In the genomic region with DNA sequence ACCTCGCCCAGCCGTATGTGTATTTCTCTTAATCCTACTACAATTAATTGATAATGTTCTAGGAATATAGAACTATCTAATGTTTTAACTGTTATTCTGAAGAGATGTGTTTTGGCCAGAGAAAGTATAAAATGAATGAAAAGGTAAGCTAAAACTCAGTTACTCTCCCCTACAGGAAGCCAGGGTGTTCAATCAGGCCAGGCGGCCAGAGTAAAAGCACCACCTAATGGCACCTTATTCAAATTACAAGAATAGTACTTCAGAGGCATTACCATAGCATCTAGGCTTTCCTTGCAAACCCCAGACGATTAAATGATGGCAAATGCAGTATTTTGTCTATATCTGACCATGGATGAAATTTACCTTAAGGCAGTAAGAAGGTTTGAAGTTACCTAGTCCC, we compare ENCODE assay signal across 10 cellular contexts. TPM values are rescaled to one million over a fixed set of nuclear protein-coding genes. Genes with fewer than 3 reads are reported as not detected.
A peak's percentile ranks its signal among the peaks of the same experiment; 100 is the strongest.
DNase-seq lines count a peak whose midpoint lies in the region; ATAC-seq, FAIRE-seq and TF ChIP-seq lines count a peak whose summit lies in the region.
"Had no signal": no experiment of that assay in that cellular context is flagged by ENCODE, and none has a peak within 500 bp of the region (broad histone marks: within the 10 kb centered on the region; RNA-seq: fewer than 3 reads in every experiment).

No MANE protein-coding gene starts in this region.

- no peaks in the 10 kb centered on the region for H3K36me3 Mint-ChIP-seq in endothelial cell (ENCODE audit: low read depth, unreplicated experiment)

- peak; percentile 54 for TF ChIP-seq CTCF in GM12864 (IDR thresholded peaks at IDR 0.05; ENCODE audit: low read depth, low read length, missing control alignments)
- peak; percentile 31; the same call in 1 of the 2 replicates for TF ChIP-seq CTCF in VCaP (conservative IDR thresholded peaks at IDR 0.05)
- TF ChIP-seq CTCF in endothelial cell (IDR thresholded peaks at IDR 0.05; ENCODE audit: unreplicated experiment): no peak

- intact Hi-C loops in left colon (cut with DNase I, micrococcal nuclease) (no loop called here), left cardiac atrium (cut with DNase I) (no loop called here)

- DNase-seq in GM12864 (ENCODE audit: low read depth) (peak; percentile 51), HTR-8/SVneo (ENCODE audit: insufficient read length, low spot score) (peak; percentile 25), left colon (no peak), left cardiac atrium (no peak), endothelial cell (ENCODE audit: low spot score) (no peak), H54 (ENCODE audit: insufficient read length, low spot score) (no peak)
- DNase-seq: activated gamma-delta T cell; Right ventricle myocardium superior; stimulated activated CD4-positive, alpha-beta T cell treated with anti-CD3 and anti-CD28 coated beads, Interleukin-4, amount 100 ng/mL, for 1 hour had no signal

- no peak for TF ChIP-seq POLR2A in H54 (IDR thresholded peaks at IDR 0.05; ENCODE audit: low read depth, low read length)

- H3K27me3 Mint-ChIP-seq in endothelial cell (ENCODE audit: unreplicated experiment): no peaks in the 10 kb centered on the region

- no peak for FAIRE-seq in HTR-8/SVneo (lab: Jason Lieb, UNC)
- FAIRE-seq in H54 (lab: Jason Lieb, UNC): no peak

- H3K4me3 Mint-ChIP-seq in endothelial cell (ENCODE audit: unreplicated experiment): no peak overlapping the region

- no peaks in the 10 kb centered on the region for H3K9me3 Mint-ChIP-seq in endothelial cell (ENCODE audit: unreplicated experiment)

- H3K4me3 ChIP-seq in GM12864 (ENCODE audit: low read depth, low read length): no peak overlapping the region

- H3K27ac ChIP-seq in VCaP: no peak overlapping the region

- H3K27ac Mint-ChIP-seq in endothelial cell (ENCODE audit: unreplicated experiment): no peak overlapping the region

- ATAC-seq in left colon (peak; percentile 43), left cardiac atrium (no peak)

- no peaks in the 10 kb centered on the region for H3K4me1 Mint-ChIP-seq in endothelial cell (ENCODE audit: unreplicated experiment)

RNA-seq across cellular contexts. Expression of a gene that starts 10.4 kb away (rescaled TPM):
- 10 to 100 TPM; 18.4 to 23.7 TPM for total RNA-seq in left colon
- under 1 TPM; 0.80 to 0.92 TPM for total RNA-seq in left cardiac atrium
- 0.54 TPM for total RNA-seq in endothelial cell (ENCODE audit: unreplicated experiment)

Comparison
In these comparisons a context has a peak if more than half of its experiments do, and no peak if none do; other contexts are left out.
1. DNase-seq: peak in GM12864 (single experiment) and HTR-8/SVneo (single experiment); none in left colon (0 of 2), left cardiac atrium (single experiment), endothelial cell (single experiment) and H54 (single experiment).
2. RNA of a gene that starts 10.4 kb away (total RNA-seq): 18.4 to 23.7 TPM in left colon; 0.80 to 0.92 TPM in left cardiac atrium and 0.54 TPM in endothelial cell (single experiment); every median in the first group is over 10 times any median in the second.